ENCODE assay signal across 1 cellular context in the genomic region with DNA sequence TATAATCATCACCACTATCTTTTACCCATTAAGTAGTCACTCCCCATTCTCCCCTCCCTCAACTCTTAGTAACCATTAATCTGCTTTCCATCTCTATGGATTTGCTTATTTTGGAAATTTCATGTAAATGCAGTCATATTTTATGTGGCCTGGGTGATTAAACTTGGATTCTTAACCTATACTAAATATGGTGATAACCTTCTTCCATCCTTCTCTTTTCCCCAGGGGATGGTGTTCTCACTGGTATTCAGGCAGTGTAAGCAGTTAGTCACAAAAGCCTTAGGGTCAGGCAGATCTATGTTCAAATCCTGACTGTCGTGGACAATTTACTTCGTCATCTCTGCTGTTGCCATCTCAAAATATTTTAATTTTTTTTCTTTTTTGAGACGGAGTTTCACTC.
TF ChIP-seq lines count a peak whose summit lies in the region.

No MANE protein-coding gene starts in this region.

TF ChIP-seq in SK-N-SH treated with all-trans-retinoic acid at 6 μM for 48 hours, 23 proteins besides CTCF, POLR2A, EP300 and RAD21 (continued from another document):
- TF ChIP-seq ESRRG (CRISPR knock-in tag; IDR thresholded peaks at IDR 0.05) (no peak), GLIS3 (CRISPR knock-in tag; IDR thresholded peaks at IDR 0.05) (no peak)
